In genomic region chr2:159285929-159286708, GRCh38 we compare ENCODE assay signal across 1 cellular context.
TF ChIP-seq lines count a peak whose summit lies in the region.

WDSUB1 (minus strand) TSS chr2:159286703; CDS start chr2:159283069, 3,634 bp downstream.

TF ChIP-seq in HepG2, 621 proteins besides CTCF, POLR2A, EP300 and RAD21 (continued from another document and continues in another):
- TF ChIP-seq ZNF318 (CRISPR knock-in tag; IDR thresholded peaks at IDR 0.05), result no peak
- peak; percentile 53; the same call in 1 of the 2 replicates for TF ChIP-seq BRD4 (CRISPR knock-in tag; IDR thresholded peaks at IDR 0.05)
- 0 out of 2 replicates have a peak, but pooled peaks have one; percentile 28 for TF ChIP-seq CHCHD3 (CRISPR knock-in tag; IDR thresholded peaks at IDR 0.05)
- TF ChIP-seq SMAD3 (CRISPR knock-in tag; IDR thresholded peaks at IDR 0.05), result peak; percentile 51; the same call in 1 of the 2 replicates
- peak; percentile 36 for TF ChIP-seq YY1 (IDR thresholded peaks at IDR 0.05; ENCODE audit: insufficient read depth, insufficient replicate concordance, low read depth, low read length)
- TF ChIP-seq ASH2L (IDR thresholded peaks at IDR 0.05; ENCODE audit: insufficient read length, low read depth, low read length), result peak; percentile 89
- peak; percentile 74 for TF ChIP-seq SP4 (CRISPR knock-in tag; IDR thresholded peaks at IDR 0.05)
- no peak; the same call in 1 of the 2 replicates for TF ChIP-seq TGIF2 (CRISPR knock-in tag; IDR thresholded peaks at IDR 0.05)
- TF ChIP-seq ZNF264 (CRISPR knock-in tag; IDR thresholded peaks at IDR 0.05), result no peak; the same call in 1 of the 2 replicates
- TF ChIP-seq ZNF567 (CRISPR knock-in tag; IDR thresholded peaks at IDR 0.05; ENCODE audit: borderline replicate concordance), result peak; percentile 92; the same call in 1 of the 2 replicates
- no peak for TF ChIP-seq HCFC1 (IDR thresholded peaks at IDR 0.05; ENCODE audit: low read depth, low read length)
- TF ChIP-seq ZNF20 (CRISPR knock-in tag; IDR thresholded peaks at IDR 0.05), result peak; percentile 26; the same call in 1 of the 2 replicates
- no peak for TF ChIP-seq ZKSCAN8 (CRISPR knock-in tag; IDR thresholded peaks at IDR 0.05; ENCODE audit: borderline replicate concordance)
- TF ChIP-seq, protein P1, sequence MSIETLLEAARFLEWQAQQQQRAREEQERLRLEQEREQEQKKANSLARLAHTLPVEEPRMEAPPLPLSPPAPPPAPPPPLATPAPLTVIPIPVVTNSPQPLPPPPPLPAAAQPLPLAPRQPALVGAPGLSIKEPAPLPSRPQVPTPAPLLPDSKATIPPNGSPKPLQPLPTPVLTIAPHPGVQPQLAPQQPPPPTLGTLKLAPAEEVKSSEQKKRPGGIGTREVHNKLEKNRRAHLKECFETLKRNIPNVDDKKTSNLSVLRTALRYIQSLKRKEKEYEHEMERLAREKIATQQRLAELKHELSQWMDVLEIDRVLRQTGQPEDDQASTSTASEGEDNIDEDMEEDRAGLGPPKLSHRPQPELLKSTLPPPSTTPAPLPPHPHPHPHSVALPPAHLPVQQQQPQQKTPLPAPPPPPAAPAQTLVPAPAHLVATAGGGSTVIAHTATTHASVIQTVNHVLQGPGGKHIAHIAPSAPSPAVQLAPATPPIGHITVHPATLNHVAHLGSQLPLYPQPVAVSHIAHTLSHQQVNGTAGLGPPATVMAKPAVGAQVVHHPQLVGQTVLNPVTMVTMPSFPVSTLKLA (IDR thresholded peaks at IDR 0.05), result no peak
- no peak for TF ChIP-seq NCOR1 (IDR thresholded peaks at IDR 0.05; ENCODE audit: borderline replicate concordance, low read length)
- TF ChIP-seq FOXM1 (CRISPR knock-in tag; IDR thresholded peaks at IDR 0.05), result peak; percentile 52; the same call in 1 of the 2 replicates
- TF ChIP-seq HOXA3 (CRISPR knock-in tag; IDR thresholded peaks at IDR 0.05), result no peak; the same call in 1 of the 2 replicates
- no peak for TF ChIP-seq NFE2 (CRISPR knock-in tag; IDR thresholded peaks at IDR 0.05)
- TF ChIP-seq EEA1 (CRISPR knock-in tag; IDR thresholded peaks at IDR 0.05; ENCODE audit: borderline replicate concordance), result peak; percentile 85; the same call in 1 of the 2 replicates
- TF ChIP-seq, protein P2, sequence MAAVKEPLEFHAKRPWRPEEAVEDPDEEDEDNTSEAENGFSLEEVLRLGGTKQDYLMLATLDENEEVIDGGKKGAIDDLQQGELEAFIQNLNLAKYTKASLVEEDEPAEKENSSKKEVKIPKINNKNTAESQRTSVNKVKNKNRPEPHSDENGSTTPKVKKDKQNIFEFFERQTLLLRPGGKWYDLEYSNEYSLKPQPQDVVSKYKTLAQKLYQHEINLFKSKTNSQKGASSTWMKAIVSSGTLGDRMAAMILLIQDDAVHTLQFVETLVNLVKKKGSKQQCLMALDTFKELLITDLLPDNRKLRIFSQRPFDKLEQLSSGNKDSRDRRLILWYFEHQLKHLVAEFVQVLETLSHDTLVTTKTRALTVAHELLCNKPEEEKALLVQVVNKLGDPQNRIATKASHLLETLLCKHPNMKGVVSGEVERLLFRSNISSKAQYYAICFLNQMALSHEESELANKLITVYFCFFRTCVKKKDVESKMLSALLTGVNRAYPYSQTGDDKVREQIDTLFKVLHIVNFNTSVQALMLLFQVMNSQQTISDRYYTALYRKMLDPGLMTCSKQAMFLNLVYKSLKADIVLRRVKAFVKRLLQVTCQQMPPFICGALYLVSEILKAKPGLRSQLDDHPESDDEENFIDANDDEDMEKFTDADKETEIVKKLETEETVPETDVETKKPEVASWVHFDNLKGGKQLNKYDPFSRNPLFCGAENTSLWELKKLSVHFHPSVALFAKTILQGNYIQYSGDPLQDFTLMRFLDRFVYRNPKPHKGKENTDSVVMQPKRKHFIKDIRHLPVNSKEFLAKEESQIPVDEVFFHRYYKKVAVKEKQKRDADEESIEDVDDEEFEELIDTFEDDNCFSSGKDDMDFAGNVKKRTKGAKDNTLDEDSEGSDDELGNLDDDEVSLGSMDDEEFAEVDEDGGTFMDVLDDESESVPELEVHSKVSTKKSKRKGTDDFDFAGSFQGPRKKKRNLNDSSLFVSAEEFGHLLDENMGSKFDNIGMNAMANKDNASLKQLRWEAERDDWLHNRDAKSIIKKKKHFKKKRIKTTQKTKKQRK (IDR thresholded peaks at IDR 0.05; ENCODE audit: low read length), result no peak
- TF ChIP-seq POLR2AphosphoS2 (IDR thresholded peaks at IDR 0.05; ENCODE audit: low read depth, low read length), result no peak
- no peak for TF ChIP-seq MAZ (IDR thresholded peaks at IDR 0.05; ENCODE audit: borderline replicate concordance, low read depth, low read length)
- peak; percentile 91 for TF ChIP-seq MAZ (CRISPR knock-in tag; IDR thresholded peaks at IDR 0.05; ENCODE audit: low read depth)
- TF ChIP-seq NR2C2 (CRISPR knock-in tag; IDR thresholded peaks at IDR 0.05; ENCODE audit: borderline replicate concordance), result peak; percentile 35; the same call in 1 of the 2 replicates
- peak; percentile 84 for TF ChIP-seq ZNF30 (CRISPR knock-in tag; IDR thresholded peaks at IDR 0.05)
- peak; percentile 96 for TF ChIP-seq ZEB1 (IDR thresholded peaks at IDR 0.05; ENCODE audit: insufficient replicate concordance, low read depth)
- TF ChIP-seq CC2D1A (CRISPR knock-in tag; IDR thresholded peaks at IDR 0.05), result 0 out of 2 replicates have a peak, but pooled peaks have one; percentile 62
- peak; percentile 73; the same call in 1 of the 2 replicates for TF ChIP-seq ZNF430 (CRISPR knock-in tag; IDR thresholded peaks at IDR 0.05)
- TF ChIP-seq ZNF644 (CRISPR knock-in tag; IDR thresholded peaks at IDR 0.05; ENCODE audit: low read depth), result no peak
- TF ChIP-seq MLLT10 (CRISPR knock-in tag; IDR thresholded peaks at IDR 0.05), result no peak
- TF ChIP-seq ZNF550 (CRISPR knock-in tag; IDR thresholded peaks at IDR 0.05; ENCODE audit: borderline replicate concordance), result peak; percentile 87; the same call in 1 of the 2 replicates
- TF ChIP-seq ZNF615 (CRISPR knock-in tag; IDR thresholded peaks at IDR 0.05; ENCODE audit: borderline replicate concordance), result no peak
- TF ChIP-seq ZNF782 (CRISPR knock-in tag; IDR thresholded peaks at IDR 0.05; ENCODE audit: borderline replicate concordance), result peak; percentile 82; the same call in 1 of the 2 replicates
- peak; percentile 93 for TF ChIP-seq MEIS2 (CRISPR knock-in tag; IDR thresholded peaks at IDR 0.05)
- TF ChIP-seq AKAP8 (CRISPR knock-in tag; IDR thresholded peaks at IDR 0.05), result no peak; the same call in 1 of the 2 replicates
- peak; percentile 97; the same call in 1 of the 2 replicates for TF ChIP-seq ZNF354B (CRISPR knock-in tag; IDR thresholded peaks at IDR 0.05)
- TF ChIP-seq MAX (IDR thresholded peaks at IDR 0.05), result peak; percentile 98
- TF ChIP-seq ZNF766 (CRISPR knock-in tag; IDR thresholded peaks at IDR 0.05; ENCODE audit: borderline replicate concordance), result peak; percentile 91
- TF ChIP-seq CSRNP1 (CRISPR knock-in tag; IDR thresholded peaks at IDR 0.05), result peak; percentile 94
- no peak for TF ChIP-seq KDM1A (CRISPR knock-in tag; IDR thresholded peaks at IDR 0.05)
- TF ChIP-seq ZSCAN31 (CRISPR knock-in tag; IDR thresholded peaks at IDR 0.05; ENCODE audit: low read depth), result peak; percentile 87; the same call in 1 of the 2 replicates
- TF ChIP-seq, protein P3, sequence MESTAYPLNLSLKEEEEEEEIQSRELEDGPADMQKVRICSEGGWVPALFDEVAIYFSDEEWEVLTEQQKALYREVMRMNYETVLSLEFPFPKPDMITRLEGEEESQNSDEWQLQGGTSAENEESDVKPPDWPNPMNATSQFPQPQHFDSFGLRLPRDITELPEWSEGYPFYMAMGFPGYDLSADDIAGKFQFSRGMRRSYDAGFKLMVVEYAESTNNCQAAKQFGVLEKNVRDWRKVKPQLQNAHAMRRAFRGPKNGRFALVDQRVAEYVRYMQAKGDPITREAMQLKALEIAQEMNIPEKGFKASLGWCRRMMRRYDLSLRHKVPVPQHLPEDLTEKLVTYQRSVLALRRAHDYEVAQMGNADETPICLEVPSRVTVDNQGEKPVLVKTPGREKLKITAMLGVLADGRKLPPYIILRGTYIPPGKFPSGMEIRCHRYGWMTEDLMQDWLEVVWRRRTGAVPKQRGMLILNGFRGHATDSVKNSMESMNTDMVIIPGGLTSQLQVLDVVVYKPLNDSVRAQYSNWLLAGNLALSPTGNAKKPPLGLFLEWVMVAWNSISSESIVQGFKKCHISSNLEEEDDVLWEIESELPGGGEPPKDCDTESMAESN (CRISPR knock-in tag; conservative IDR thresholded peaks at IDR 0.05), result no peak; the same call in 1 of the 2 replicates
- no peak for TF ChIP-seq DPF2 (CRISPR knock-in tag; IDR thresholded peaks at IDR 0.05; ENCODE audit: borderline replicate concordance, low read depth)
- no peak for TF ChIP-seq MZF1 (CRISPR knock-in tag; IDR thresholded peaks at IDR 0.05; ENCODE audit: borderline replicate concordance)
- no peak for TF ChIP-seq HDAC6 (IDR thresholded peaks at IDR 0.05; ENCODE audit: low read depth, low read length)
- 0 out of 2 replicates have a peak, but pooled peaks have one; percentile 21 for TF ChIP-seq ZNF878 (CRISPR knock-in tag; IDR thresholded peaks at IDR 0.05)
- no peak for TF ChIP-seq RFXANK (CRISPR knock-in tag; IDR thresholded peaks at IDR 0.05)
- no peak for TF ChIP-seq ZBTB1 (CRISPR knock-in tag; IDR thresholded peaks at IDR 0.05; ENCODE audit: borderline replicate concordance)
